ENCODE assay signal across 11 cellular contexts in genomic region chr18:11398625-11399024, GRCh38.
DNase-seq lines count a peak whose midpoint lies in the region; ATAC-seq and TF ChIP-seq lines count a peak whose summit lies in the region.
"Had no signal": no experiment of that assay in that cellular context is flagged by ENCODE, and none has a peak within 500 bp of the region (broad histone marks: within the 10 kb centered on the region; RNA-seq: fewer than 3 reads in every experiment).

No MANE protein-coding gene starts in this region.

- no peaks in the 10 kb centered on the region for H3K9me3 Mint-ChIP-seq in nephron progenitor cell
- no peaks in the 10 kb centered on the region for H3K9me3 Mint-ChIP-seq in activated CD4-positive, alpha-beta T cell treated with anti-CD3 and anti-CD28 coated beads for 36 hours (ENCODE audit: low read depth)
- H3K9me3 Mint-ChIP-seq: activated CD4-positive, alpha-beta memory T cell treated with anti-CD3 and anti-CD28 coated beads, Interleukin-2, amount 10 ng/mL, durations not matched to agents 7 days and 5 days had no signal

- no peaks in the 10 kb centered on the region for H3K36me3 Mint-ChIP-seq in nephron progenitor cell (ENCODE audit: low read depth)
- no peaks in the 10 kb centered on the region for H3K36me3 Mint-ChIP-seq in activated CD4-positive, alpha-beta T cell treated with anti-CD3 and anti-CD28 coated beads for 36 hours (ENCODE audit: low read depth)
- H3K36me3 Mint-ChIP-seq: activated naive CD4-positive, alpha-beta T cell treated with anti-CD3 and anti-CD28 coated beads, Interleukin-2, amount 50 U/mL, for 24 hours had no signal

- no peaks in the 10 kb centered on the region for H3K36me3 ChIP-seq in brain microvascular endothelial cell (replicated peaks)

- DNase-seq in GM12865 (ENCODE audit: low read depth) (no peak), M059J (ENCODE audit: low read depth) (peak; percentile 33), brain microvascular endothelial cell (no peak), nephron progenitor cell (no peak), cardiac septum (ENCODE audit: low spot score) (no peak)
- DNase-seq in stimulated activated CD4-positive, alpha-beta T cell treated with anti-CD3 and anti-CD28 coated beads, Interleukin-15, amount 100 ng/mL, for 24 hours: no peak
- no peak for DNase-seq in activated CD4-positive, alpha-beta T cell treated with anti-CD3 and anti-CD28 coated beads for 36 hours
- no peak for DNase-seq in stimulated activated CD4-positive, alpha-beta T cell treated with anti-CD3 and anti-CD28 coated beads, Interleukin-4, amount 100 ng/mL, for 24 hours
- DNase-seq: activated CD4-positive, alpha-beta memory T cell treated with anti-CD3 and anti-CD28 coated beads, Interleukin-2, amount 10 ng/mL, durations not matched to agents 7 days and 5 days; effector memory CD4-positive, alpha-beta T cell had no signal

- no peaks in the 10 kb centered on the region for H3K4me1 Mint-ChIP-seq in nephron progenitor cell
- H3K4me1 Mint-ChIP-seq in activated CD4-positive, alpha-beta T cell treated with anti-CD3 and anti-CD28 coated beads for 36 hours: no peaks in the 10 kb centered on the region
- H3K4me1 Mint-ChIP-seq: activated CD4-positive, alpha-beta memory T cell treated with anti-CD3 and anti-CD28 coated beads, Interleukin-2, amount 10 ng/mL, durations not matched to agents 7 days and 5 days; activated naive CD4-positive, alpha-beta T cell treated with anti-CD3 and anti-CD28 coated beads, Interleukin-2, amount 50 U/mL, for 24 hours had no signal

- intact Hi-C loops in cardiac septum (cut with DNase I): no loop called here
- intact Hi-C loops in activated CD4-positive, alpha-beta T cell treated with anti-CD3 and anti-CD28 coated beads for 36 hours (cut with DNase I, micrococcal nuclease): no loop called here

- H3K27ac ChIP-seq in brain microvascular endothelial cell: no peak overlapping the region

- in situ Hi-C loops in brain microvascular endothelial cell (cut with HindIII; ENCODE audit: low pct_ligation_motif_present, low sequenced_read_pairs): no loop called here

- no peaks in the 10 kb centered on the region for H3K27me3 ChIP-seq in brain microvascular endothelial cell (replicated peaks)

- POLR2A ChIA-PET in activated CD4-positive, alpha-beta T cell treated with anti-CD3 and anti-CD28 coated beads for 36 hours (lab: Charles Lee): no interaction called here

- no peak overlapping the region for H3K27ac Mint-ChIP-seq in nephron progenitor cell
- no peak overlapping the region for H3K27ac Mint-ChIP-seq in activated CD4-positive, alpha-beta T cell treated with anti-CD3 and anti-CD28 coated beads for 36 hours
- H3K27ac Mint-ChIP-seq: activated CD4-positive, alpha-beta memory T cell treated with anti-CD3 and anti-CD28 coated beads, Interleukin-2, amount 10 ng/mL, durations not matched to agents 7 days and 5 days; activated naive CD4-positive, alpha-beta T cell treated with anti-CD3 and anti-CD28 coated beads, Interleukin-2, amount 50 U/mL, for 24 hours had no signal

- ATAC-seq in activated CD4-positive, alpha-beta T cell treated with anti-CD3 and anti-CD28 coated beads for 36 hours: no peak

- H3K27me3 Mint-ChIP-seq in nephron progenitor cell (ENCODE audit: low read depth, poor library complexity): peaks cover 6% of the 10 kb centered on the region
- H3K27me3 Mint-ChIP-seq in activated CD4-positive, alpha-beta T cell treated with anti-CD3 and anti-CD28 coated beads for 36 hours: no peaks in the 10 kb centered on the region

- TF ChIP-seq CTCF in GM12865 (IDR thresholded peaks at IDR 0.05; ENCODE audit: insufficient read depth, low read depth, low read length, missing control alignments) (peak; percentile 18), brain microvascular endothelial cell (IDR thresholded peaks at IDR 0.05; ENCODE audit: low read depth, low read length, missing control alignments) (peak; percentile 58), nephron progenitor cell (IDR thresholded peaks at IDR 0.05) (peak; percentile 24)

- H3K4me3 Mint-ChIP-seq in nephron progenitor cell: no peak overlapping the region
- no peak overlapping the region for H3K4me3 Mint-ChIP-seq in activated CD4-positive, alpha-beta T cell treated with anti-CD3 and anti-CD28 coated beads for 36 hours
- H3K4me3 Mint-ChIP-seq: activated CD4-positive, alpha-beta memory T cell treated with anti-CD3 and anti-CD28 coated beads, Interleukin-2, amount 10 ng/mL, durations not matched to agents 7 days and 5 days; activated naive CD4-positive, alpha-beta T cell treated with anti-CD3 and anti-CD28 coated beads, Interleukin-2, amount 50 U/mL, for 24 hours had no signal

- H3K4me3 ChIP-seq in GM12865 (ENCODE audit: low read depth, low read length) (no peak overlapping the region), brain microvascular endothelial cell (ENCODE audit: low read depth, low read length) (no peak overlapping the region)

- CTCF ChIA-PET in activated CD4-positive, alpha-beta T cell treated with anti-CD3 and anti-CD28 coated beads for 36 hours (lab: Charles Lee): no interaction called here
